ENCODE assay signal across 24 cellular contexts in genomic region chr7:47888371-47889265, GRCh38.
"Had no signal": no experiment of that assay in that cellular context is flagged by ENCODE, and none has a peak within 500 bp of the region (broad histone marks: within the 10 kb centered on the region; RNA-seq: fewer than 3 reads in every experiment).

No MANE protein-coding gene starts in this region.

- FAIRE-seq: TTC549 had no signal

- H3K27me3 ChIP-seq: gastrocnemius medialis, hepatocyte, ovary, spleen, transverse colon had no signal

- H3K4me3 ChIP-seq: gastrocnemius medialis, hepatocyte, ovary, spleen, transverse colon had no signal

- H3K4me1 ChIP-seq: transverse colon had no signal

- ATAC-seq: gastrocnemius medialis; naive thymus-derived CD8-positive, alpha-beta T cell had no signal

- H2AFZ ChIP-seq: hepatocyte had no signal

- H3K4me2 ChIP-seq: hepatocyte had no signal

- H3K79me2 ChIP-seq: hepatocyte had no signal

- H3K9me3 ChIP-seq: gastrocnemius medialis, ovary, spleen, transverse colon had no signal

- DNase-seq: activated CD4-positive, alpha-beta T cell treated with anti-CD3 and anti-CD28 coated beads for 48 hours; activated CD4-positive, alpha-beta T cell treated with anti-CD3 and anti-CD28 coated beads, Interleukin-2, amount 50 U/mL, for 48 hours; activated CD8-positive, alpha-beta memory T cell treated with anti-CD3 and anti-CD28 coated beads for 24 hours; activated gamma-delta T cell; activated naive CD4-positive, alpha-beta T cell treated with anti-CD3 and anti-CD28 coated beads, Interleukin-2, amount 50 U/mL, for 16 hours; activated T-cell treated with anti-CD3 and anti-CD28 coated beads, Interleukin-2, amount 50 U/mL, for 1 hour; dermis blood vessel endothelial cell; effector CD4-positive, alpha-beta T cell; gastrocnemius medialis; glutamatergic neuron; islet precursor cell; left cardiac atrium; midbrain; naive thymus-derived CD8-positive, alpha-beta T cell; ovary; retina; spleen; stimulated activated naive CD4-positive, alpha-beta T cell treated with Interleukin-2 at 50 U/mL for 16 hours; SW 1271; T-helper 9 cell; transverse colon had no signal

- H3K27ac ChIP-seq: gastrocnemius medialis, hepatocyte, ovary, spleen, transverse colon, VCaP had no signal

- H3K36me3 ChIP-seq: gastrocnemius medialis, ovary, spleen, transverse colon had no signal
